1 cellular context compared by ENCODE assay signal in genomic region chr9:121217609-121218292, GRCh38.
TF ChIP-seq lines count a peak whose summit lies in the region.

No MANE protein-coding gene starts in this region.

TF ChIP-seq in GM23338, 12 proteins besides CTCF, POLR2A, EP300 and RAD21 (continued from another document):
- TF ChIP-seq REST (IDR thresholded peaks at IDR 0.05; ENCODE audit: unreplicated experiment): no peak
- TF ChIP-seq POLR2AphosphoS5 (IDR thresholded peaks at IDR 0.05; ENCODE audit: low read depth): no peak
- no peak for TF ChIP-seq JUNB (IDR thresholded peaks at IDR 0.05; ENCODE audit: unreplicated experiment)
